10 cellular contexts compared by ENCODE assay signal in genomic region chr6:15322781-15323536, GRCh38.
DNase-seq lines count a peak whose midpoint lies in the region; ATAC-seq and TF ChIP-seq lines count a peak whose summit lies in the region.
"Had no signal": no experiment of that assay in that cellular context is flagged by ENCODE, and none has a peak within 500 bp of the region (broad histone marks: within the 10 kb centered on the region; RNA-seq: fewer than 3 reads in every experiment).

No MANE protein-coding gene starts in this region.

- H3K4me3 Mint-ChIP-seq in activated CD8-positive, alpha-beta memory T cell treated with anti-CD3 and anti-CD28 coated beads, Interleukin-2, amount 10 ng/mL, durations not matched to agents 7 days and 5 days = no peak overlapping the region
- H3K4me3 Mint-ChIP-seq in activated T-helper 17 cell treated with anti-CD3 and anti-CD28 coated beads, Interleukin-2, amount 50 U/mL, for 72 hours = peak overlapping the region; percentile 40

- no peak for DNase-seq in activated CD8-positive, alpha-beta memory T cell treated with anti-CD3 and anti-CD28 coated beads, Interleukin-2, amount 10 ng/mL, durations not matched to agents 7 days and 5 days
- DNase-seq in activated CD8-positive, alpha-beta memory T cell treated with anti-CD3 and anti-CD28 coated beads for 24 hours = no peak
- DNase-seq in hepatic stellate cell (ENCODE audit: low spot score) (peak; percentile 43), stomach (peak; percentile 47), midbrain (lab: John Stamatoyannopoulos, UW) (no peak), iPS-NIHi7 (ENCODE audit: extremely low spot score) (no peak), NCI-H446 (lab: John Stamatoyannopoulos, UW) (no peak)
- DNase-seq: dorsolateral prefrontal cortex, NCI-H146 had no signal

- no peaks in the 10 kb centered on the region for H3K9me3 Mint-ChIP-seq in activated CD8-positive, alpha-beta memory T cell treated with anti-CD3 and anti-CD28 coated beads, Interleukin-2, amount 10 ng/mL, durations not matched to agents 7 days and 5 days (ENCODE audit: low read depth)
- no peaks in the 10 kb centered on the region for H3K9me3 Mint-ChIP-seq in activated T-helper 17 cell treated with anti-CD3 and anti-CD28 coated beads, Interleukin-2, amount 50 U/mL, for 72 hours

- peaks cover 4 to 72% (median 44%) of the 10 kb centered on the region in 4 donors for H3K4me1 ChIP-seq in stomach

- H3K27me3 ChIP-seq in stomach = no peaks in the 10 kb centered on the region
- H3K27me3 ChIP-seq: dorsolateral prefrontal cortex had no signal

- peaks cover 76% of the 10 kb centered on the region for H3K4me1 Mint-ChIP-seq in activated CD8-positive, alpha-beta memory T cell treated with anti-CD3 and anti-CD28 coated beads, Interleukin-2, amount 10 ng/mL, durations not matched to agents 7 days and 5 days
- H3K4me1 Mint-ChIP-seq in activated T-helper 17 cell treated with anti-CD3 and anti-CD28 coated beads, Interleukin-2, amount 50 U/mL, for 72 hours = peaks cover 76% of the 10 kb centered on the region

- WGBS in stomach, 5 donors = 46 to 58% (median 53%) methylated on average over 5 of the region's 5 CpGs

- H3K27me3 Mint-ChIP-seq in activated CD8-positive, alpha-beta memory T cell treated with anti-CD3 and anti-CD28 coated beads, Interleukin-2, amount 10 ng/mL, durations not matched to agents 7 days and 5 days = no peaks in the 10 kb centered on the region
- H3K27me3 Mint-ChIP-seq in activated T-helper 17 cell treated with anti-CD3 and anti-CD28 coated beads, Interleukin-2, amount 50 U/mL, for 72 hours = no peaks in the 10 kb centered on the region

- intact Hi-C loops in stomach (cut with DNase I; ENCODE audit: low total_unique reads) = no loop called here

- H3K36me3 ChIP-seq in stomach = no peaks in the 10 kb centered on the region

- no peak for TF ChIP-seq CTCF in stomach (IDR thresholded peaks at IDR 0.05)

- no peak for TF ChIP-seq EP300 in stomach (IDR thresholded peaks at IDR 0.05)

- no peak for TF ChIP-seq POLR2A in stomach (IDR thresholded peaks at IDR 0.05)

- peak overlapping the region; percentile 4 for H3K27ac Mint-ChIP-seq in activated CD8-positive, alpha-beta memory T cell treated with anti-CD3 and anti-CD28 coated beads, Interleukin-2, amount 10 ng/mL, durations not matched to agents 7 days and 5 days
- peak overlapping the region; percentile 49 for H3K27ac Mint-ChIP-seq in activated T-helper 17 cell treated with anti-CD3 and anti-CD28 coated beads, Interleukin-2, amount 50 U/mL, for 72 hours

- peak overlapping the region in 4 of 5 donors; percentile 25 to 55 (median 46) for H3K27ac ChIP-seq in stomach
- H3K27ac ChIP-seq: dorsolateral prefrontal cortex had no signal

- no peaks in the 10 kb centered on the region for H3K9me3 ChIP-seq in stomach

- H3K36me3 Mint-ChIP-seq in activated CD8-positive, alpha-beta memory T cell treated with anti-CD3 and anti-CD28 coated beads, Interleukin-2, amount 10 ng/mL, durations not matched to agents 7 days and 5 days = peaks cover 12% of the 10 kb centered on the region
- H3K36me3 Mint-ChIP-seq in activated T-helper 17 cell treated with anti-CD3 and anti-CD28 coated beads, Interleukin-2, amount 50 U/mL, for 72 hours (ENCODE audit: low read depth) = peaks cover 93% of the 10 kb centered on the region

- H3K4me3 ChIP-seq in stomach = no peak overlapping the region
- H3K4me3 ChIP-seq: dorsolateral prefrontal cortex had no signal

- no peak for ATAC-seq in activated CD8-positive, alpha-beta memory T cell treated with anti-CD3 and anti-CD28 coated beads, Interleukin-2, amount 10 ng/mL, durations not matched to agents 7 days and 5 days
- peak; percentile 33 for ATAC-seq in activated T-helper 17 cell treated with anti-CD3 and anti-CD28 coated beads, Interleukin-2, amount 50 U/mL, for 72 hours (replicated peaks)

- CTCF ChIA-PET in activated CD8-positive, alpha-beta memory T cell treated with anti-CD3 and anti-CD28 coated beads, Interleukin-2, amount 10 ng/mL, durations not matched to agents 7 days and 5 days (lab: Charles Lee) = no interaction called here

Comparison
In these comparisons a context has a peak if more than half of its experiments do, and no peak if none do; other contexts are left out.
1. DNase-seq: peak in hepatic stellate cell (single experiment) and stomach (single experiment); none in activated CD8-positive, alpha-beta memory T cell treated with anti-CD3 and anti-CD28 coated beads, Interleukin-2, amount 10 ng/mL, durations not matched to agents 7 days and 5 days (single experiment), activated CD8-positive, alpha-beta memory T cell treated with anti-CD3 and anti-CD28 coated beads for 24 hours (single experiment), midbrain (single experiment), iPS-NIHi7 (single experiment) and NCI-H446 (0 of 2).